In the genomic region with DNA sequence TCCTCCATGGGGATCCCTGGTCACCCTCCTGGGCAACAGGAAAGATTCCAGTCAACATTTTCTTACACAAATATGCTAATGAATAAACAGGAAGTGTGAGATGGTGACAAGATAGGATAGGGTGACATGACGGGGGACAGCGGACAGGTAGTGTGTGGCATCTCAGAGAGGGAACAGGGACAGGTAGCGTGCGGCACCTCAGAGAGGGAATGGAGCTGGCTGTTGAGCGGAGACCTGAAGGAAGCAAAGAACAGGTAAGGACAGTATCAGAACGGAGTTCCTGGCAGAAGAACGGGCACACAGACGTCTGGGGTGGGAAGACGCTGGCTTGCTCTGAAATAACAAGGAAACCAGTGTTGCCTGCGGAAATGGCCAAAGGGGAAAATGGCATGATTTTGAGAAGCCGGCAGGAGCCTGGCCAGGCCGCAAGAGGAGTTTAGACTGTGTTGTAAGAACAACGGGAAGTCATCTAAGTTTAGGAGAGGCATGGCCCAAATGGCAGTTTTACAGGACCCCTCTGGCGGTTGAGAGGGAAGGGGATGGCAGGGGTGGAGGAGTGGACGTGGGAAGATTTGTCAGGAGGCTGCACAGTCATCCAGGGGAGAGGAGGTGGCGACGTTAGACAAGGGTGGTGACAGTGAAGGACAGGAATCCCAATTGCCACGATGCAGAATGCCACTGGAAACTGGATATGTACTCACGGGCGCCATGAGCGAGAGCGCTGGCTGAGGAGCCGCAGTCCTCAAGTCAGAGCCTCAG, we compare ENCODE assay signal across 17 cellular contexts.
DNase-seq lines count a peak whose midpoint lies in the region; ATAC-seq, FAIRE-seq and TF ChIP-seq lines count a peak whose summit lies in the region.
"Had no signal": no experiment of that assay in that cellular context is flagged by ENCODE, and none has a peak within 500 bp of the region (broad histone marks: within the 10 kb centered on the region; RNA-seq: fewer than 3 reads in every experiment).

No MANE protein-coding gene starts in this region.

- H3K27me3 ChIP-seq in left ventricle myocardium inferior (ENCODE audit: low read depth) (no peaks in the 10 kb centered on the region), upper lobe of right lung (no peaks in the 10 kb centered on the region)
- H3K27me3 ChIP-seq: hepatocyte, SJCRH30, uterus had no signal

- FAIRE-seq in kidney (lab: Jason Lieb, UNC): no peak

- H3K4me3 ChIP-seq in left ventricle myocardium inferior (no peak overlapping the region), kidney (ENCODE audit: low read length in 2 of 2) (no peak overlapping the region), upper lobe of right lung (no peak overlapping the region)
- H3K4me3 ChIP-seq: HAP-1, hepatocyte, SJCRH30, uterus had no signal

- peaks cover 19% of the 10 kb centered on the region for H3K4me1 ChIP-seq in left ventricle myocardium inferior
- no peaks in the 10 kb centered on the region for H3K4me1 ChIP-seq in kidney (ENCODE audit: control insufficient read depth in 1 of 2, insufficient read depth in 1 of 2, low read depth in 1 of 2, low read length in 2 of 2)
- H3K4me1 ChIP-seq in upper lobe of right lung: peaks cover 3% of the 10 kb centered on the region
- H3K4me1 ChIP-seq: HAP-1, SJCRH30, uterus had no signal

- ATAC-seq in upper lobe of right lung: peak; percentile 30
- ATAC-seq: activated CD4-positive, CD25-positive, alpha-beta regulatory T cell treated with anti-CD3 and anti-CD28 coated beads, Interleukin-2, amount 50 U/mL, for 24 hours had no signal

- H3K9me3 ChIP-seq in left ventricle myocardium inferior (replicated peaks) (no peaks in the 10 kb centered on the region), kidney (ENCODE audit: control insufficient read depth in 1 of 2, low read length in 2 of 2) (no peaks in the 10 kb centered on the region), upper lobe of right lung (no peaks in the 10 kb centered on the region)
- H3K9me3 ChIP-seq: HAP-1, SJCRH30, uterus had no signal

- H3K36me3 ChIP-seq in left ventricle myocardium inferior (no peaks in the 10 kb centered on the region), kidney (ENCODE audit: control insufficient read depth in 1 of 2, insufficient read depth in 2 of 2, low read length in 2 of 2) (no peaks in the 10 kb centered on the region), upper lobe of right lung (no peaks in the 10 kb centered on the region)
- H3K36me3 ChIP-seq: HAP-1, SJCRH30, uterus had no signal

- H3K27ac ChIP-seq in left ventricle myocardium inferior (replicated peaks): peak overlapping the region; percentile 79
- H3K27ac ChIP-seq in kidney (ENCODE audit: low read depth in 2 of 2, low read length in 2 of 2): no peak overlapping the region
- no peak overlapping the region for H3K27ac ChIP-seq in upper lobe of right lung
- H3K27ac ChIP-seq: hepatocyte, SJCRH30, uterus had no signal

- TF ChIP-seq CTCF in left ventricle myocardium inferior (IDR thresholded peaks at IDR 0.05; ENCODE audit: borderline replicate concordance) (no peak), kidney (IDR thresholded peaks at IDR 0.05; ENCODE audit: borderline replicate concordance, extremely low read depth, insufficient read depth) (no peak), upper lobe of right lung (IDR thresholded peaks at IDR 0.05) (no peak)

- intact Hi-C loops in left ventricle myocardium inferior (cut with micrococcal nuclease) (no loop called here), cardiac septum (cut with DNase I) (no loop called here), kidney (cut with DNase I) (loop anchor here (5.0 kb wide), 1 partner anchor 323 kb away; no protein-coding TSS in a partner anchor), upper lobe of right lung (cut with DNase I) (no loop called here)

- DNase-seq in left ventricle myocardium inferior (no peak), cardiac septum (ENCODE audit: low spot score) (no peak), NOMO-1 treated with DMSO at 0.1 percent for 48 hours (lab: John Stamatoyannopoulos, UW; ENCODE audit: unreplicated experiment) (peak; percentile 76), kidney (peak; percentile 57), upper lobe of right lung (peak; percentile 45), midbrain (lab: John Stamatoyannopoulos, UW) (no peak), dermis blood vessel endothelial cell (no peak), DMS153 (lab: John Stamatoyannopoulos, UW) (no peak)
- DNase-seq: COR-L47; EL; retina; stimulated activated naive CD4-positive, alpha-beta T cell had no signal

- H3K9ac ChIP-seq in kidney (ENCODE audit: low read length in 2 of 2): no peak overlapping the region

Comparison
In these comparisons a context has a peak if more than half of its experiments do, and no peak if none do; other contexts are left out.
1. DNase-seq: peak in NOMO-1 treated with DMSO at 0.1 percent for 48 hours (single experiment), kidney (single experiment) and upper lobe of right lung (single experiment); none in left ventricle myocardium inferior (single experiment), cardiac septum (single experiment), midbrain (single experiment), dermis blood vessel endothelial cell (single experiment) and DMS153 (single experiment).